ENCODE assay signal across 8 cellular contexts in the genomic region with DNA sequence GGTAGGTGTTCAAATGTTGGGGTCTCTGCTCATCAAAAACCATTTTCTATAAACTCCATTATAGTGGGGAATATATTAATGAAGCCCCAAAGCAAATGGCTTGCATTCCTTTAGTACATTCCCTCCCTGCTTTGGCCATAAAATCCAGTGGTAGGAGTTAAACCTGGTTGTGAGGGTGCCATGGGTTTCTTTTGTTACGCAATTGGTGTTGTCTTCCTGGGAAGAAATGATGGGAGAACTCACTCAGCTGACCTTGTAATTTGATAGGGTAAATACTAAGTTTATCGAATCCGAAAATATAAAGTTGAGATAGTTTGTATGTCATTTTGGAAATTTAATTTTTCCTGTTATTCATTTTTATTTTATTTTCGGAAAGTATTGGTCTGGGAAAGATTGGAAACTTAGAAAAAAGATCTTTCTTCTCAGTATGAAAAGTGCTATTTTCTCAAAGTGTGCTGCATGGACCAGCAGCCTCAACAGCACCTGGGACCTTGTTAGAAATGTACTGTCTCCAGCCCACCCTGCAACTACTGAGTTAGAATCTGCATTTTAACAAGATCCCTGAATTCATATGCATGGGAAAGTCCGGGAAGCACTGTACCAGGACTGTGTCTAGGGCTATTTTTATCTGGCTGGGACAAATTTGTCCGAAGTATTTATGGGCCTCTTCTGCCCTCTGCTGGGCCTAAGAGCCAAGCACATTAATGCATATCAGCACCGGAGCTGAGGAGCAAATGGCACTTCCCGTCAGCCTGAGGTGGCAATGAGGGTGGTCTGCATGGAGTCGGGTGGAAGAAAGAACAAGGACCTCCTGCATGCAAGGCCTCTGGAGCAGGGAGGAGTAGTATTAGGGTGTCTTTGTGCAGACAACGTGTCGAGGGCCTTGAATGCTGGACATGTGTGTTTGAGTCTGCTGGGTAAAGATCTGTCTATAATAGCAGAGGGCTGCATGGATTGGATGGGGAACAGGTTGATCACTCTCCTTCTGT. TPM values are rescaled to one million over a fixed set of nuclear protein-coding genes. Genes with fewer than 3 reads are reported as not detected.
A peak's percentile ranks its signal among the peaks of the same experiment; 100 is the strongest.
DNase-seq lines count a peak whose midpoint lies in the region; ATAC-seq and TF ChIP-seq lines count a peak whose summit lies in the region.

No MANE protein-coding gene starts in this region.

- no peaks in the 10 kb centered on the region for H3K9me3 Mint-ChIP-seq in activated naive CD4-positive, alpha-beta T cell treated with anti-CD3 and anti-CD28 coated beads, Interleukin-2, amount 10 ng/mL, durations not matched to agents 7 days and 5 days

- no peaks in the 10 kb centered on the region for H3K79me1 ChIP-seq in trophoblast cell (ENCODE audit: low read length)

- H3K4ac ChIP-seq in trophoblast cell (ENCODE audit: low read depth, low read length): no peak overlapping the region

- H3K27ac Mint-ChIP-seq in activated naive CD4-positive, alpha-beta T cell treated with anti-CD3 and anti-CD28 coated beads, Interleukin-2, amount 10 ng/mL, durations not matched to agents 7 days and 5 days: no peak overlapping the region

- H2BK12ac ChIP-seq in trophoblast cell (ENCODE audit: low read length): no peak overlapping the region

- no peak overlapping the region for H2AK5ac ChIP-seq in trophoblast cell (ENCODE audit: low read length)

- no peak overlapping the region for H3K4me3 Mint-ChIP-seq in activated naive CD4-positive, alpha-beta T cell treated with anti-CD3 and anti-CD28 coated beads, Interleukin-2, amount 10 ng/mL, durations not matched to agents 7 days and 5 days

- H3K14ac ChIP-seq in trophoblast cell (ENCODE audit: low read length): no peak overlapping the region

- intact Hi-C loops in head of caudate nucleus (cut with DNase I): loop anchor here (5.0 to 10.0 kb wide), 4 partner anchors 248 to 505 kb away; partner anchors contain the start of gene RNF111
- intact Hi-C loops in upper lobe of right lung (cut with DNase I): loop anchor here (10.0 kb wide), 1 partner anchor 528 kb away; no protein-coding TSS in a partner anchor

- ATAC-seq in upper lobe of right lung (peak; percentile 98), HG02610 (IDR thresholded peaks at IDR 0.05; ENCODE audit: unreplicated experiment) (no peak)

- H3K27me3 ChIP-seq in trophoblast cell (ENCODE audit: insufficient read depth, low read length): no peaks in the 10 kb centered on the region
- H3K27me3 ChIP-seq in upper lobe of right lung: no peaks in the 10 kb centered on the region

- H3K9me3 ChIP-seq in trophoblast cell (ENCODE audit: insufficient read depth, low read depth, low read length): no peaks in the 10 kb centered on the region
- H3K9me3 ChIP-seq in upper lobe of right lung: no peaks in the 10 kb centered on the region

- no peak overlapping the region for H2BK120ac ChIP-seq in trophoblast cell (ENCODE audit: insufficient read depth, low read length, poor library complexity)

- H3K36me3 ChIP-seq in trophoblast cell (ENCODE audit: control insufficient read depth in 1 of 2, insufficient read depth in 2 of 2, low read length in 2 of 2) (no peaks in the 10 kb centered on the region), upper lobe of right lung (no peaks in the 10 kb centered on the region)

- H3K4me3 ChIP-seq in LNCaP clone FGC (ENCODE audit: low read depth, low read length): no peak overlapping the region
- H3K4me3 ChIP-seq in trophoblast cell (ENCODE audit: low read depth, low read length): no peak overlapping the region
- H3K4me3 ChIP-seq in upper lobe of right lung: no peak overlapping the region

- no CpG with 5 or more reads among the region's 11 CpGs for WGBS in trophoblast cell (ENCODE audit: extremely low coverage, insufficient coverage, insufficient read length)

- TF ChIP-seq CTCF in LNCaP clone FGC (IDR thresholded peaks at IDR 0.05; ENCODE audit: control insufficient read depth, extremely low read depth, insufficient read depth): peak; percentile 91
- peak; percentile 89 for TF ChIP-seq CTCF in upper lobe of right lung (IDR thresholded peaks at IDR 0.05)

- DNase-seq in GDM1 (lab: John Stamatoyannopoulos, UW) (peak; percentile 34), LNCaP clone FGC (ENCODE audit: low read depth) (no peak), SK-N-DZ (ENCODE audit: low spot score) (peak; percentile 61), head of caudate nucleus (peak; percentile 30 to 90 (median 73)), trophoblast cell (peak; percentile 56 to 82), upper lobe of right lung (no peak)
- DNase-seq in activated naive CD4-positive, alpha-beta T cell treated with anti-CD3 and anti-CD28 coated beads, Interleukin-2, amount 10 ng/mL, durations not matched to agents 7 days and 5 days: peak; percentile 70

- H4K12ac ChIP-seq in trophoblast cell (ENCODE audit: low read depth, low read length): no peak overlapping the region

- H3K18ac ChIP-seq in trophoblast cell (ENCODE audit: low read length): no peak overlapping the region

- no peaks in the 10 kb centered on the region for H3K4me1 Mint-ChIP-seq in activated naive CD4-positive, alpha-beta T cell treated with anti-CD3 and anti-CD28 coated beads, Interleukin-2, amount 10 ng/mL, durations not matched to agents 7 days and 5 days

- CTCF ChIA-PET in activated naive CD4-positive, alpha-beta T cell treated with anti-CD3 and anti-CD28 coated beads, Interleukin-2, amount 10 ng/mL, durations not matched to agents 7 days and 5 days (lab: Charles Lee): interaction anchor here (0.6 to 5.0 kb wide), 17 partner anchors 9 to 612 kb away, joined by 3 to 32 read pairs (median 4); no protein-coding TSS in a partner anchor

- H2AFZ ChIP-seq in trophoblast cell (ENCODE audit: insufficient read depth, low read length, poor library complexity): no peak overlapping the region

- no peaks in the 10 kb centered on the region for H3K36me3 Mint-ChIP-seq in activated naive CD4-positive, alpha-beta T cell treated with anti-CD3 and anti-CD28 coated beads, Interleukin-2, amount 10 ng/mL, durations not matched to agents 7 days and 5 days

- no peaks in the 10 kb centered on the region for H3K79me2 ChIP-seq in trophoblast cell (ENCODE audit: control insufficient read depth, insufficient read depth, low read length, poor library complexity)

- H3K4me1 ChIP-seq in trophoblast cell (ENCODE audit: control insufficient read depth in 1 of 2, insufficient read depth in 2 of 2, low read length in 2 of 2): no peaks in the 10 kb centered on the region
- no peaks in the 10 kb centered on the region for H3K4me1 ChIP-seq in upper lobe of right lung

- no peak overlapping the region for H3K27ac ChIP-seq in trophoblast cell (ENCODE audit: low read depth, low read length)
- H3K27ac ChIP-seq in upper lobe of right lung: no peak overlapping the region

- peaks cover 12% of the 10 kb centered on the region for H3K27me3 Mint-ChIP-seq in activated naive CD4-positive, alpha-beta T cell treated with anti-CD3 and anti-CD28 coated beads, Interleukin-2, amount 10 ng/mL, durations not matched to agents 7 days and 5 days

- H4K8ac ChIP-seq in trophoblast cell (ENCODE audit: low read depth, low read length): no peak overlapping the region

- no peak overlapping the region for H3K9ac ChIP-seq in trophoblast cell (ENCODE audit: low read length)

- H4K91ac ChIP-seq in trophoblast cell (ENCODE audit: low read depth, low read length): no peak overlapping the region

- H2BK5ac ChIP-seq in trophoblast cell (ENCODE audit: low read depth, low read length, poor library complexity): no peak overlapping the region

- no peak overlapping the region for H3K4me2 ChIP-seq in trophoblast cell (ENCODE audit: low read length)

- H3K23ac ChIP-seq in trophoblast cell (ENCODE audit: low read length): no peak overlapping the region

RNA-seq across cellular contexts. Expression of gene FAM81A, which starts 54.7 kb away (rescaled TPM):
- polyA plus RNA-seq in SK-N-DZ (2014; cell fraction: cytosol; rRNA removed): not detected in 2 replicates
- not detected in 2 replicates for polyA plus RNA-seq in SK-N-DZ (2014; cell fraction: nucleus; rRNA removed)
- 0.10 and 0.19 TPM in 2 replicates for polyA plus RNA-seq in trophoblast cell (2013)
- 1.3 TPM for total RNA-seq in upper lobe of right lung

Comparison
In these comparisons a context has a peak if more than half of its experiments do, and no peak if none do; other contexts are left out.
1. DNase-seq: peak in GDM1 (single experiment), SK-N-DZ (single experiment), activated naive CD4-positive, alpha-beta T cell treated with anti-CD3 and anti-CD28 coated beads, Interleukin-2, amount 10 ng/mL, durations not matched to agents 7 days and 5 days (single experiment), head of caudate nucleus (42 of 42) and trophoblast cell (2 of 2); none in LNCaP clone FGC (single experiment) and upper lobe of right lung (single experiment).